ENCODE assay signal across 15 cellular contexts in genomic region chr14:104993306-104993705, GRCh38.
"Had no signal": no experiment of that assay in that cellular context is flagged by ENCODE, and none has a peak within 500 bp of the region (broad histone marks: within the 10 kb centered on the region; RNA-seq: fewer than 3 reads in every experiment).

No MANE protein-coding gene starts in this region.

- H3K36me3 Mint-ChIP-seq: naive B cell had no signal

- ATAC-seq: activated CD4-positive, alpha-beta T cell treated with anti-CD3 and anti-CD28 coated beads for 36 hours; activated T-helper 17 cell treated with anti-CD3 and anti-CD28 coated beads, Interleukin-2, amount 50 U/mL, for 72 hours; effector memory CD8-positive, alpha-beta T cell; heart left ventricle; left lobe of liver had no signal

- H3K27me3 ChIP-seq: ascending aorta, breast epithelium, heart left ventricle, neutrophil, tibial artery, uterus had no signal

- DNase-seq: activated CD4-positive, alpha-beta T cell treated with anti-CD3 and anti-CD28 coated beads for 36 hours; activated naive CD4-positive, alpha-beta T cell treated with Interleukin-2 at 50 U/mL for 16 hours; dermis blood vessel endothelial cell; effector memory CD8-positive, alpha-beta T cell; heart left ventricle; naive B cell; stimulated activated naive CD4-positive, alpha-beta T cell; tibial artery had no signal

- H3K9ac ChIP-seq: parathyroid adenoma had no signal

- H3K27me3 Mint-ChIP-seq: activated CD4-positive, alpha-beta T cell treated with anti-CD3 and anti-CD28 coated beads for 36 hours; activated T-helper 17 cell treated with anti-CD3 and anti-CD28 coated beads, Interleukin-2, amount 50 U/mL, for 72 hours; effector memory CD8-positive, alpha-beta T cell; naive B cell had no signal

- H3K4me3 ChIP-seq: ascending aorta, breast epithelium, heart left ventricle, tibial artery, uterus had no signal

- H3K9me3 Mint-ChIP-seq: activated T-helper 17 cell treated with anti-CD3 and anti-CD28 coated beads, Interleukin-2, amount 50 U/mL, for 72 hours; effector memory CD8-positive, alpha-beta T cell; naive B cell had no signal

- H3K9me3 ChIP-seq: ascending aorta, breast epithelium, heart left ventricle, neutrophil, tibial artery, uterus had no signal

- H3K4me3 Mint-ChIP-seq: activated CD4-positive, alpha-beta T cell treated with anti-CD3 and anti-CD28 coated beads for 36 hours; activated T-helper 17 cell treated with anti-CD3 and anti-CD28 coated beads, Interleukin-2, amount 50 U/mL, for 72 hours; effector memory CD8-positive, alpha-beta T cell had no signal

- H3K4me1 Mint-ChIP-seq: activated CD4-positive, alpha-beta T cell treated with anti-CD3 and anti-CD28 coated beads for 36 hours had no signal

- H3K4me1 ChIP-seq: ascending aorta, breast epithelium, heart left ventricle, parathyroid adenoma, uterus had no signal

- H3K36me3 ChIP-seq: neutrophil, uterus had no signal

- H3K27ac Mint-ChIP-seq: activated CD4-positive, alpha-beta T cell treated with anti-CD3 and anti-CD28 coated beads for 36 hours; activated T-helper 17 cell treated with anti-CD3 and anti-CD28 coated beads, Interleukin-2, amount 50 U/mL, for 72 hours had no signal

- H3K27ac ChIP-seq: ascending aorta, breast epithelium, heart left ventricle, neutrophil, parathyroid adenoma, tibial artery, uterus had no signal
